In genomic region chr2:18855027-18855426, GRCh38 we compare ENCODE assay signal across 9 cellular contexts.
DNase-seq lines count a peak whose midpoint lies in the region; ATAC-seq and TF ChIP-seq lines count a peak whose summit lies in the region.
"Had no signal": no experiment of that assay in that cellular context is flagged by ENCODE, and none has a peak within 500 bp of the region (broad histone marks: within the 10 kb centered on the region; RNA-seq: fewer than 3 reads in every experiment).

No MANE protein-coding gene starts in this region.

- H3K27ac ChIP-seq in GM23248, result no peak overlapping the region
- no peak overlapping the region for H3K27ac ChIP-seq in Panc1 (ENCODE audit: low read length)
- H3K27ac ChIP-seq in hepatocyte, result no peak overlapping the region

- H3K4me2 ChIP-seq in GM23248 (ENCODE audit: unreplicated experiment), result no peak overlapping the region
- no peak overlapping the region for H3K4me2 ChIP-seq in hepatocyte

- H3K9me3 ChIP-seq in GM23248 (ENCODE audit: low read depth) (no peaks in the 10 kb centered on the region), Panc1 (ENCODE audit: control insufficient read depth, insufficient read depth, low read depth, low read length) (no peaks in the 10 kb centered on the region), hepatocyte (ENCODE audit: low read depth) (no peaks in the 10 kb centered on the region), MG63 (no peaks in the 10 kb centered on the region)

- no peak overlapping the region for H3K4me3 ChIP-seq in BJ (ENCODE audit: low read depth, low read length)
- no peak overlapping the region for H3K4me3 ChIP-seq in GM23248
- H3K4me3 ChIP-seq in Panc1 (ENCODE audit: low read depth in 2 of 2, low read length in 2 of 2), result no peak overlapping the region
- H3K4me3 ChIP-seq in hepatocyte, result no peak overlapping the region
- no peak overlapping the region for H3K4me3 ChIP-seq in MG63

- BruUV-seq in Panc1 (replicated peaks; lab: Mats Ljungman, UMichigan), result no TSS peak

- H3F3A ChIP-seq in GM23248 (ENCODE audit: insufficient read depth), result 0 out of 2 replicates have a peak, but pooled peaks cover 11% of the 10 kb centered on the region

- ATAC-seq in Panc1 (no peak), HG03565 (IDR thresholded peaks at IDR 0.05; ENCODE audit: unreplicated experiment) (no peak)

- H3K36me3 ChIP-seq in BJ (ENCODE audit: control insufficient read depth, insufficient read depth, low read length) (no peaks in the 10 kb centered on the region), GM23248 (ENCODE audit: low read depth) (no peaks in the 10 kb centered on the region), Panc1 (ENCODE audit: control insufficient read depth, insufficient read depth, low read length) (no peaks in the 10 kb centered on the region), hepatocyte (replicated peaks; ENCODE audit: insufficient read depth, low read depth) (no peaks in the 10 kb centered on the region), MG63 (no peaks in the 10 kb centered on the region)

- intact Hi-C loops in Panc1 (cut with micrococcal nuclease; ENCODE audit: unreplicated experiment), result no loop called here

- H3K27me3 ChIP-seq in BJ (ENCODE audit: control insufficient read depth, insufficient read depth, low read length) (no peaks in the 10 kb centered on the region), GM23248 (replicated peaks; ENCODE audit: insufficient read depth) (no peaks in the 10 kb centered on the region), Panc1 (ENCODE audit: control insufficient read depth, insufficient read depth, low read length) (no peaks in the 10 kb centered on the region), hepatocyte (no peaks in the 10 kb centered on the region), MG63 (no peaks in the 10 kb centered on the region)

- H4K20me1 ChIP-seq in GM23248 (ENCODE audit: insufficient read depth) (no peaks in the 10 kb centered on the region), hepatocyte (ENCODE audit: insufficient read depth, poor library complexity, severe bottlenecking) (no peaks in the 10 kb centered on the region)

- H3K9me2 ChIP-seq in GM23248 (ENCODE audit: insufficient read depth) (no peaks in the 10 kb centered on the region), hepatocyte (replicated peaks; ENCODE audit: insufficient read depth) (no peaks in the 10 kb centered on the region)

- no peaks in the 10 kb centered on the region for H3K79me2 ChIP-seq in GM23248 (ENCODE audit: insufficient read depth)
- no peaks in the 10 kb centered on the region for H3K79me2 ChIP-seq in hepatocyte

- H3K4me1 ChIP-seq in GM23248 (ENCODE audit: insufficient read depth), result peaks cover 8% of the 10 kb centered on the region; the same call in 1 of the 2 replicates
- H3K4me1 ChIP-seq in Panc1 (ENCODE audit: control insufficient read depth, insufficient read depth, low read length), result no peaks in the 10 kb centered on the region
- no peaks in the 10 kb centered on the region for H3K4me1 ChIP-seq in hepatocyte (ENCODE audit: insufficient read depth)

- in situ Hi-C loops in GM23248 (cut with MboI), result no loop called here
- in situ Hi-C loops in Panc1 (cut with HindIII; ENCODE audit: low pct_unique_long_range_greater_than_20kb, low sequenced_read_pairs), result no loop called here

- peak; percentile 48 for TF ChIP-seq CTCF in BJ (IDR thresholded peaks at IDR 0.05; ENCODE audit: insufficient read depth, low read depth, low read length)
- TF ChIP-seq CTCF in Panc1 (IDR thresholded peaks at IDR 0.05), result peak; percentile 29; the same call in 1 of the 2 replicates
- TF ChIP-seq CTCF in hepatocyte (IDR thresholded peaks at IDR 0.05; ENCODE audit: poor library complexity), result peak; percentile 24

- CTCF ChIA-PET in BJ (lab: Yijun Ruan, JAX) (interaction anchor here (0.5 to 2.3 kb wide), 10 partner anchors 9 to 493 kb away, joined by 3 to 10 read pairs (median 3); no protein-coding TSS in a partner anchor), Panc1 (lab: Charles Lee) (interaction anchor here (0.6 kb wide), 1 partner anchor 105 kb away, joined by 3 read pairs; no protein-coding TSS in a partner anchor)

- POLR2A ChIA-PET in BJ (lab: Charles Lee) (interaction anchor here (0.7 kb wide), 1 partner anchor 759 kb away, joined by 3 read pairs; no protein-coding TSS in a partner anchor), Panc1 (lab: Charles Lee) (no interaction called here)

- DNase-seq in BJ (ENCODE audit: low read depth), result no peak
- DNase-seq in GM23248, result peak; percentile 56
- DNase-seq in Panc1 (ENCODE audit: low read depth, low spot score), result no peak
- DNase-seq in hepatocyte (ENCODE audit: low spot score), result no peak
- DNase-seq in SKM-1 (lab: John Stamatoyannopoulos, UW; ENCODE audit: unreplicated experiment), result no peak
- DNase-seq in HPDE6-E6E7 (ENCODE audit: extremely low spot score), result no peak
- no peak for DNase-seq in MG63
- DNase-seq: activated CD8-positive, alpha-beta memory T cell treated with anti-CD3 and anti-CD28 coated beads, Interleukin-2, amount 50 U/mL, for 4 hours had no signal

- no peak overlapping the region for H2AFZ ChIP-seq in GM23248
- H2AFZ ChIP-seq in hepatocyte, result no peak overlapping the region

- no peak overlapping the region for H3K9ac ChIP-seq in GM23248
